Comparison of ENCODE assay signal across 19 cellular contexts in the genomic region with DNA sequence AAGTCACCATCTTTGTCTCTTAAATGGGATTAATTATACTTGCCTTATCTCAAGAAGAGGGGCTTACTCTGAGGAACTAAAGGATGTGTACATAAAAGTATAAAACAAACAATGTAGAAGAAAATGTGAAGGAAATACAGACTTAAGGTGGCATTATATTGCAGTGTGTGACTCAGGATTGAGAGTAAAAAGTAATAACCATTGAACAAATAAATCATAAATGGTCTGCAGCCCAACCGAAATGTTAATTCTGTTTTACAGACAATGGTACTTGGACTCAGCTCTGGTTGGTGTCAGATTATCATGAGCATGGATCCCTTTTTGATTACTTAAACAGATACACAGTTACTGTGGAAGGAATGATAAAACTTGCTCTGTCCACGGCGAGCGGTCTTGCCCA. TPM values are rescaled to one million over a fixed set of nuclear protein-coding genes. Genes with fewer than 3 reads are reported as not detected.
DNase-seq lines count a peak whose midpoint lies in the region; ATAC-seq and TF ChIP-seq lines count a peak whose summit lies in the region.
"Had no signal": no experiment of that assay in that cellular context is flagged by ENCODE, and none has a peak within 500 bp of the region (broad histone marks: within the 10 kb centered on the region; RNA-seq: fewer than 3 reads in every experiment).

No MANE protein-coding gene starts in this region.

- H3K27ac ChIP-seq in hepatocyte = no peak overlapping the region
- peak overlapping the region; percentile 7 for H3K27ac ChIP-seq in neutrophil
- H3K27ac ChIP-seq in WERI-Rb-1 = no peak overlapping the region
- H3K27ac ChIP-seq: PC-9 had no signal

- H4K20me1 ChIP-seq in hepatocyte (ENCODE audit: insufficient read depth, poor library complexity, severe bottlenecking) = no peaks in the 10 kb centered on the region

- peak overlapping the region; percentile 11 for H3K27ac Mint-ChIP-seq in activated CD8-positive, alpha-beta memory T cell treated with anti-CD3 and anti-CD28 coated beads, Interleukin-2, amount 10 ng/mL, durations not matched to agents 7 days and 5 days
- peak overlapping the region; percentile 5 for H3K27ac Mint-ChIP-seq in type B pancreatic cell
- H3K27ac Mint-ChIP-seq: B cell; CD4-positive, alpha-beta T cell had no signal

- H3K4me2 ChIP-seq in hepatocyte = no peak overlapping the region
- H3K4me2 ChIP-seq: PC-9 had no signal

- H3K9me3 ChIP-seq in hepatocyte (ENCODE audit: low read depth) = no peaks in the 10 kb centered on the region
- no peaks in the 10 kb centered on the region for H3K9me3 ChIP-seq in neutrophil
- no peaks in the 10 kb centered on the region for H3K9me3 ChIP-seq in MG63
- H3K9me3 ChIP-seq in WERI-Rb-1 (ENCODE audit: severe bottlenecking) = no peaks in the 10 kb centered on the region

- H3K4me1 Mint-ChIP-seq in activated CD8-positive, alpha-beta memory T cell treated with anti-CD3 and anti-CD28 coated beads, Interleukin-2, amount 10 ng/mL, durations not matched to agents 7 days and 5 days = peaks cover 27% of the 10 kb centered on the region
- H3K4me1 Mint-ChIP-seq in type B pancreatic cell (ENCODE audit: unreplicated experiment) = peaks cover 9% of the 10 kb centered on the region

- H3K9me3 Mint-ChIP-seq in activated CD8-positive, alpha-beta memory T cell treated with anti-CD3 and anti-CD28 coated beads, Interleukin-2, amount 10 ng/mL, durations not matched to agents 7 days and 5 days (ENCODE audit: low read depth) = no peaks in the 10 kb centered on the region
- no peaks in the 10 kb centered on the region for H3K9me3 Mint-ChIP-seq in type B pancreatic cell
- H3K9me3 Mint-ChIP-seq: CD4-positive, alpha-beta T cell had no signal

- no peaks in the 10 kb centered on the region for H3K36me3 ChIP-seq in hepatocyte (replicated peaks; ENCODE audit: insufficient read depth, low read depth)
- H3K36me3 ChIP-seq in neutrophil = peaks cover 85% of the 10 kb centered on the region
- peaks cover 44% of the 10 kb centered on the region for H3K36me3 ChIP-seq in MG63
- peaks cover 76% of the 10 kb centered on the region for H3K36me3 ChIP-seq in WERI-Rb-1

- CTCF ChIA-PET in activated CD8-positive, alpha-beta memory T cell treated with anti-CD3 and anti-CD28 coated beads, Interleukin-2, amount 10 ng/mL, durations not matched to agents 7 days and 5 days (lab: Charles Lee) = interaction anchor here (1.7 to 12.0 kb wide), 9 partner anchors 16 to 336 kb away, joined by 4 to 179 read pairs (median 8); no protein-coding TSS in a partner anchor

- ATAC-seq in activated CD8-positive, alpha-beta memory T cell treated with anti-CD3 and anti-CD28 coated beads, Interleukin-2, amount 10 ng/mL, durations not matched to agents 7 days and 5 days = no peak
- ATAC-seq: K562 had no signal

- no peaks in the 10 kb centered on the region for H3K9me2 ChIP-seq in hepatocyte (replicated peaks; ENCODE audit: insufficient read depth)

- H3K36me3 Mint-ChIP-seq in activated CD8-positive, alpha-beta memory T cell treated with anti-CD3 and anti-CD28 coated beads, Interleukin-2, amount 10 ng/mL, durations not matched to agents 7 days and 5 days = peaks cover 69% of the 10 kb centered on the region
- H3K36me3 Mint-ChIP-seq in type B pancreatic cell = peaks cover 41% of the 10 kb centered on the region

- no peaks in the 10 kb centered on the region for H3K4me1 ChIP-seq in hepatocyte (ENCODE audit: insufficient read depth)
- H3K4me1 ChIP-seq in neutrophil (ENCODE audit: control insufficient read depth in 1 of 2, insufficient read depth in 1 of 2, low read depth in 1 of 2, low read length in 1 of 2) = peaks cover 6 to 7% of the 10 kb centered on the region in 2 experiments

- H2AFZ ChIP-seq in hepatocyte = no peak overlapping the region
- H2AFZ ChIP-seq: PC-9 had no signal

- no peaks in the 10 kb centered on the region for H3K79me2 ChIP-seq in hepatocyte

- no peak overlapping the region for H3K4me3 Mint-ChIP-seq in activated CD8-positive, alpha-beta memory T cell treated with anti-CD3 and anti-CD28 coated beads, Interleukin-2, amount 10 ng/mL, durations not matched to agents 7 days and 5 days
- no peak overlapping the region for H3K4me3 Mint-ChIP-seq in type B pancreatic cell
- H3K4me3 Mint-ChIP-seq: B cell; CD4-positive, alpha-beta T cell had no signal

- DNase-seq in activated CD8-positive, alpha-beta memory T cell treated with anti-CD3 and anti-CD28 coated beads, Interleukin-2, amount 10 ng/mL, durations not matched to agents 7 days and 5 days = no peak
- DNase-seq in activated CD8-positive, alpha-beta memory T cell treated with anti-CD3 and anti-CD28 coated beads, Interleukin-2, amount 50 U/mL, for 48 hours = no peak
- DNase-seq in hepatocyte (ENCODE audit: low spot score) (peak; percentile 13), type B pancreatic cell (ENCODE audit: extremely low spot score, unreplicated experiment) (no peak), MG63 (no peak), WERI-Rb-1 (no peak), anterior cingulate cortex (lab: John Stamatoyannopoulos, UW) (no peak)
- DNase-seq: 8988T; CD4-positive, alpha-beta T cell; DMS153; GDM1; MV-4-11; NCI-H1930; NCI-H226; NCI-H524 treated with DMSO at 0.1 percent for 48 hours; PC-9 had no signal

- no peak for TF ChIP-seq CTCF in hepatocyte (IDR thresholded peaks at IDR 0.05; ENCODE audit: poor library complexity)
- TF ChIP-seq CTCF in neutrophil (IDR thresholded peaks at IDR 0.05) = no peak
- no peak for TF ChIP-seq CTCF in type B pancreatic cell (conservative IDR thresholded peaks at IDR 0.05)
- no peak for TF ChIP-seq CTCF in WERI-Rb-1 (IDR thresholded peaks at IDR 0.05; ENCODE audit: low read depth, low read length)

- H3K4me3 ChIP-seq in hepatocyte (no peak overlapping the region), neutrophil (ENCODE audit: low read depth in 1 of 2, low read length in 1 of 2) (no peak overlapping the region), MG63 (no peak overlapping the region), WERI-Rb-1 (ENCODE audit: low read depth, low read length) (no peak overlapping the region)
- H3K4me3 ChIP-seq: K562, PC-9 had no signal

- H3K27me3 ChIP-seq in hepatocyte = no peaks in the 10 kb centered on the region
- H3K27me3 ChIP-seq in neutrophil = no peaks in the 10 kb centered on the region
- H3K27me3 ChIP-seq in MG63 = no peaks in the 10 kb centered on the region
- H3K27me3 ChIP-seq in WERI-Rb-1 (ENCODE audit: insufficient read depth, low read depth, severe bottlenecking) = no peaks in the 10 kb centered on the region

- no peaks in the 10 kb centered on the region for H3K27me3 Mint-ChIP-seq in activated CD8-positive, alpha-beta memory T cell treated with anti-CD3 and anti-CD28 coated beads, Interleukin-2, amount 10 ng/mL, durations not matched to agents 7 days and 5 days
- H3K27me3 Mint-ChIP-seq in type B pancreatic cell = no peaks in the 10 kb centered on the region
- H3K27me3 Mint-ChIP-seq: B cell; CD4-positive, alpha-beta T cell had no signal

- WGBS in hepatocyte (ENCODE audit: low lambda C conversion rate, missing lambda C conversion rate) = 75% methylated on average over 4 of the region's 4 CpGs

RNA-seq across cellular contexts. Expression of gene TGFBR1, which starts 37.4 kb away (rescaled TPM):
- total RNA-seq in activated CD8-positive, alpha-beta memory T cell treated with anti-CD3 and anti-CD28 coated beads, Interleukin-2, amount 10 ng/mL, durations not matched to agents 7 days and 5 days = 10 to 100 TPM; 72.5 to 78.0 TPM
- total RNA-seq in hepatocyte (74.2 and 79.4 TPM in 2 replicates), type B pancreatic cell (ENCODE audit: low replicate concordance) (34.4 and 88.1 TPM in 2 replicates)
- polyA plus RNA-seq in hepatocyte = 31.5 and 41.7 TPM in 2 replicates
- total RNA-seq in MG63 (2014; rRNA removed; shearing (Covaris generic); ENCODE audit: low replicate concordance) = 19.1 and 29.4 TPM in 2 replicates
